In the genomic region with DNA sequence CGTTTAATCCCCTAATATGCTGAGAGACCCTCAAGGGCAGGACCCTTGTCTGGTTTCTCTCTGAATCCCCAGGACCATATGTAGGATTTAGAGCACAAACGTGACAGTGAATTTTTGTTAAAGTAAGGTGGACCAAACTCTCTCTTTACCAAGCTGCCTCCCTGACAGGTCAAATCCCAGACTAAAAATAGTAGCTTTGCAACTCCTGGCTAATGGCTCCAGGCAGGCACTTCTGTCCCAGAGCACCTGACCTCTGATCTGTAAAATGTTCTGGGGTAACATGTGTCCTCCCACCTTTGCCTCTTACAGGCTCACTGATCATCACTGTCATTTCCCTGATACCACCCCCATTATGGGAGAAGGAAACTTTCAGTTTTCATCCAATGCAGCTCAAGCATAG, we compare ENCODE assay signal across 29 cellular contexts.
"Had no signal": no experiment of that assay in that cellular context is flagged by ENCODE, and none has a peak within 500 bp of the region (broad histone marks: within the 10 kb centered on the region; RNA-seq: fewer than 3 reads in every experiment).

No MANE protein-coding gene starts in this region.

- H3K9me3 Mint-ChIP-seq: activated T-helper 2 cell treated with anti-CD3 and anti-CD28 coated beads, Interferon-gamma antibody, Interleukin-2, Interleukin-4, amounts not matched to agents 10 μg/mL and 5 μg/mL and 100 μg/mL, durations not matched to agents 14 hours and 24 hours and 36 hours had no signal

- H3K27me3 ChIP-seq: adrenal gland, body of pancreas, breast epithelium, MG63, Peyer's patch had no signal

- DNase-seq: activated CD4-positive, alpha-beta T cell treated with anti-CD3 and anti-CD28 coated beads, Interleukin-2, amount 10 ng/mL, durations not matched to agents 7 days and 5 days; activated CD4-positive, alpha-beta T cell treated with anti-CD3 and anti-CD28 coated beads, Interleukin-2, amount 50 U/mL, for 48 hours; activated CD8-positive, alpha-beta T cell treated with anti-CD3 and anti-CD28 coated beads, Interleukin-2, amount 10 ng/mL, durations not matched to agents 7 days and 5 days; activated gamma-delta T cell; activated naive CD4-positive, alpha-beta T cell treated with Interleukin-2 at 50 U/mL for 16 hours; activated T-cell treated with anti-CD3 and anti-CD28 coated beads, Interleukin-2, amount 50 U/mL, for 24 hours; adrenal gland; body of pancreas; central memory CD4-positive, alpha-beta T cell; Kasumi-1; KG1; NCI-H1048; NCI-H1105 treated with DMSO at 0.1 percent for 48 hours; NCI-H1436; NCI-H1694; NCI-H1930; NCI-H2081 treated with DMSO at 0.1 percent for 48 hours; NCI-H345; NCI-H524 treated with DMSO at 0.1 percent for 48 hours; NK-92 treated with Interleukin-12 subunit alpha and Interleukin-12 subunit beta, amount 100 ng/mL, for 24 hours; PC-3; Peyer's patch; RPMI8226; T1000 had no signal

- H3K27ac ChIP-seq: adrenal gland, body of pancreas, breast epithelium, Peyer's patch, SK-N-MC had no signal

- H3K27ac Mint-ChIP-seq: activated CD4-positive, alpha-beta T cell treated with anti-CD3 and anti-CD28 coated beads, Interleukin-2, amount 10 ng/mL, durations not matched to agents 7 days and 5 days; activated CD8-positive, alpha-beta T cell treated with anti-CD3 and anti-CD28 coated beads, Interleukin-2, amount 10 ng/mL, durations not matched to agents 7 days and 5 days; activated naive CD4-positive, alpha-beta T cell treated with anti-CD3 and anti-CD28 coated beads, Interleukin-2, amount 50 U/mL, for 72 hours; activated T-cell treated with anti-CD3 and anti-CD28 coated beads, Interleukin-2, amount 50 U/mL, for 24 hours; activated T-helper 2 cell treated with anti-CD3 and anti-CD28 coated beads, Interferon-gamma antibody, Interleukin-2, Interleukin-4, amounts not matched to agents 10 μg/mL and 5 μg/mL and 100 μg/mL, durations not matched to agents 14 hours and 24 hours and 36 hours had no signal

- H3K4me1 ChIP-seq: adrenal gland, breast epithelium had no signal

- H3K4me3 Mint-ChIP-seq: activated CD4-positive, alpha-beta T cell treated with anti-CD3 and anti-CD28 coated beads, Interleukin-2, amount 10 ng/mL, durations not matched to agents 7 days and 5 days; activated CD8-positive, alpha-beta T cell treated with anti-CD3 and anti-CD28 coated beads, Interleukin-2, amount 10 ng/mL, durations not matched to agents 7 days and 5 days; activated T-cell treated with anti-CD3 and anti-CD28 coated beads, Interleukin-2, amount 50 U/mL, for 24 hours had no signal

- H3K9me3 ChIP-seq: adrenal gland, body of pancreas, breast epithelium, MG63, Peyer's patch had no signal

- ATAC-seq: activated CD8-positive, alpha-beta T cell treated with anti-CD3 and anti-CD28 coated beads, Interleukin-2, amount 10 ng/mL, durations not matched to agents 7 days and 5 days; activated naive CD4-positive, alpha-beta T cell treated with anti-CD3 and anti-CD28 coated beads, Interleukin-2, amount 50 U/mL, for 72 hours; body of pancreas; PC-3 had no signal

- H3K4me3 ChIP-seq: adrenal gland, body of pancreas, breast epithelium, MG63, Peyer's patch, SK-N-MC had no signal

- H3K27me3 Mint-ChIP-seq: activated CD4-positive, alpha-beta T cell treated with anti-CD3 and anti-CD28 coated beads, Interleukin-2, amount 10 ng/mL, durations not matched to agents 7 days and 5 days; activated T-cell treated with anti-CD3 and anti-CD28 coated beads, Interleukin-2, amount 50 U/mL, for 24 hours had no signal

- H3K36me3 ChIP-seq: adrenal gland, breast epithelium, MG63, Peyer's patch had no signal
